Comparison of ENCODE assay signal across 15 cellular contexts in the genomic region with DNA sequence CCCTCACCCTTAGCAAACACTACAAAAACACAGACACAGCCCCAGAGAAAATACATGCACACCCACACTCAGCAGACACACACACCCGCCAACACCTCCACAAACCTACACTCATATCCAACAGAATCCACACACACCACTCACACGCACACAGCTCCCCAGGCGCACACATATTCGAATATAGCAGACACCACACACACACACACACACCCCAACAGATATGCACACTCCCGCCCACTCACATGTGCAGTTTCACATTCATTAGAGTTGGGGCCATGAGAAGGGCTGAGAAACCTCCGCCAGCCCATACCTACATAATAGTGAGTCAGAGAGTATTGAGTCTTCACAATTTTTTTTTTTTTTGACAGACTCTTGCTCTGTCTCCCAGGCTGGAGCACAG. TPM values are rescaled to one million over a fixed set of nuclear protein-coding genes. Genes with fewer than 3 reads are reported as not detected.
DNase-seq lines count a peak whose midpoint lies in the region; ATAC-seq, FAIRE-seq and TF ChIP-seq lines count a peak whose summit lies in the region.
"Had no signal": no experiment of that assay in that cellular context is flagged by ENCODE, and none has a peak within 500 bp of the region (broad histone marks: within the 10 kb centered on the region; RNA-seq: fewer than 3 reads in every experiment).

No MANE protein-coding gene starts in this region.

- RAD21 ChIA-PET in GM12878 (lab: Charles Lee; ENCODE audit: unreplicated experiment): no interaction called here

- no peak for FAIRE-seq in GM12878 (lab: Jason Lieb, UNC)

- TF ChIP-seq CTCF in GM12878 (IDR thresholded peaks at IDR 0.05 in 2 of 3, conservative IDR thresholded peaks at IDR 0.05 in 1 of 3; ENCODE audit: control insufficient read depth in 2 of 3, extremely low read depth in 1 of 3, insufficient read depth in 1 of 3, low read depth in 3 of 3, low read length in 3 of 3): no peak

- H3K4me2 ChIP-seq in GM12878 (ENCODE audit: control insufficient read depth, insufficient read depth): no peak overlapping the region

- peak; percentile 25 for DNase-seq in activated CD4-positive, CD25-positive, alpha-beta regulatory T cell treated with anti-CD3 and anti-CD28 coated beads, Interleukin-2, amount 50 U/mL, for 16 hours (ENCODE audit: low read depth, low spot score)
- DNase-seq in activated CD4-positive, CD25-positive, alpha-beta regulatory T cell treated with anti-CD3 and anti-CD28 coated beads, Interleukin-2, amount 50 U/mL, for 72 hours: no peak
- DNase-seq in GM12878 (ENCODE audit: low read depth, low spot score): no peak
- DNase-seq in stimulated activated CD4-positive, alpha-beta T cell treated with anti-CD3 and anti-CD28 coated beads, Interleukin-4, amount 100 ng/mL, for 48 hours (ENCODE audit: low read depth in 2 of 2): peak; percentile 44 to 55
- no peak for DNase-seq in DMS153 (lab: John Stamatoyannopoulos, UW)
- no peak for DNase-seq in NK-92 (lab: John Stamatoyannopoulos, UW; ENCODE audit: unreplicated experiment)
- DNase-seq: DND-41, NCI-H446 treated with DMSO at 0.1 percent for 48 hours, SIG-M5 had no signal

- H3K79me2 ChIP-seq in GM12878 (ENCODE audit: control insufficient read depth, insufficient read depth, low read length): no peaks in the 10 kb centered on the region

- TF ChIP-seq POLR2A in GM12878 (IDR thresholded peaks at IDR 0.05; ENCODE audit: low read depth, low read length): no peak

- no peaks in the 10 kb centered on the region for H4K20me1 ChIP-seq in GM12878 (ENCODE audit: control insufficient read depth, insufficient read depth)

- peak; percentile 46 for ATAC-seq in HG03565 (IDR thresholded peaks at IDR 0.05; ENCODE audit: unreplicated experiment)
- ATAC-seq in GM12878: peak; percentile 23
- ATAC-seq in GM21447 (IDR thresholded peaks at IDR 0.05; ENCODE audit: unreplicated experiment): no peak

- SMC1A ChIA-PET in GM12878 (lab: Charles Lee; ENCODE audit: uncharacterized antibody, unreplicated experiment): no interaction called here

- H3K4me1 ChIP-seq in GM12878 (ENCODE audit: control insufficient read depth, insufficient read depth, low read length): peaks cover 13% of the 10 kb centered on the region; the same call in 1 of the 2 replicates

- no peak overlapping the region for H3K4me3 ChIP-seq in GM12878

- no peak for TF ChIP-seq EP300 in GM12878 (IDR thresholded peaks at IDR 0.05; ENCODE audit: borderline replicate concordance in 1 of 2, control insufficient read depth in 1 of 2, low read depth in 2 of 2, low read length in 2 of 2)

- in situ Hi-C loops in GM12878 (cut with MboI): no loop called here

- H2AFZ ChIP-seq in GM12878 (ENCODE audit: control insufficient read depth, low read depth, low read length): no peak overlapping the region

- BruUV-seq in GM12878 (replicated peaks; lab: Mats Ljungman, UMichigan): no TSS peak

- no peak for TF ChIP-seq RAD21 in GM12878 (IDR thresholded peaks at IDR 0.05; ENCODE audit: insufficient read depth, low read depth, low read length)

- H3K36me3 ChIP-seq in GM12878 (ENCODE audit: control insufficient read depth in 2 of 2, insufficient read depth in 2 of 2, low read length in 1 of 2): no peaks in the 10 kb centered on the region

- H3K27me3 ChIP-seq in GM12878 (replicated peaks in 1 of 2; ENCODE audit: control insufficient read depth in 2 of 2, insufficient read depth in 2 of 2, low read length in 1 of 2): peaks cover 10 to 14% of the 10 kb centered on the region in 2 experiments; a peak in 3 of 4 replicates

- no peak overlapping the region for H3K9ac ChIP-seq in GM12878 (ENCODE audit: control insufficient read depth, insufficient read depth, low read length)

- intact Hi-C loops in GM12878 (cut with micrococcal nuclease; ENCODE audit: unreplicated experiment): no loop called here

- H3K27ac ChIP-seq in GM12878 (ENCODE audit: control insufficient read depth, insufficient read depth): no peak overlapping the region
- H3K27ac ChIP-seq: 22Rv1 had no signal

- CTCF ChIA-PET in GM12878 (lab: Yijun Ruan, JAX): interaction anchor here (1.2 to 1.6 kb wide), 2 partner anchors 40 to 176 kb away, joined by 3 to 4 read pairs; no protein-coding TSS in a partner anchor

- POLR2A ChIA-PET in GM12878 (lab: Charles Lee): no interaction called here

- 8% methylated on average over 6 of the region's 6 CpGs for WGBS in GM12878 (ENCODE audit: insufficient coverage, insufficient replicate concordance, low lambda C conversion rate, missing lambda C conversion rate)

- H3K9me3 ChIP-seq in GM12878 (replicated peaks; ENCODE audit: control insufficient read depth, insufficient read depth, low read length): no peaks in the 10 kb centered on the region

TF ChIP-seq in GM12878, 131 proteins besides CTCF, POLR2A, EP300 and RAD21 (continues in another document):
- TF ChIP-seq ASH2L (IDR thresholded peaks at IDR 0.05; ENCODE audit: borderline replicate concordance, low read depth) (no peak), CEBPB (IDR thresholded peaks at IDR 0.05; ENCODE audit: borderline replicate concordance in 1 of 2, low read depth in 2 of 2, low read length in 2 of 2) (no peak), MTA2 (IDR thresholded peaks at IDR 0.05; ENCODE audit: low read depth) (peak; percentile 56; the same call in 1 of the 2 replicates), EZH2 (IDR thresholded peaks at IDR 0.05; ENCODE audit: borderline replicate concordance, control insufficient read depth, low read depth, low read length) (no peak), SRF (IDR thresholded peaks at IDR 0.05; ENCODE audit: low read depth in 2 of 2, low read length in 2 of 2) (no peak)

RNA-seq across cellular contexts. Expression of gene NOTO, which starts 29.4 kb away (rescaled TPM):
- total RNA-seq in GM12878 (2013; cell fraction: nucleolus; rRNA removed): not detected in 2 replicates
- total RNA-seq in GM12878 (2014; rRNA removed) (not detected in 2 replicates), GM12878 (2014; rRNA removed; fragmentation: Illumina TruSeq; extraction: Trizol) (not detected in 2 replicates), GM12878 (2021) (not detected in 2 replicates)
- polyA plus RNA-seq in GM12878 (2011; ENCODE audit: low read depth): not detected
- polyA plus RNA-seq in GM12878 (2011; rRNA removed) (not detected in 2 replicates), GM12878 (2014; fragmentation: Illumina TruSeq; extraction: Trizol) (not detected in 2 replicates), GM12878 (2014; fragmentation: Nextera tagmentation; extraction: Ambion mirVana) (not detected), GM12878 (2014; rRNA removed) (not detected in 2 replicates), GM12878 (2016; fragmentation: Nextera tagmentation; extraction: Ambion mirVana) (not detected)
- polyA plus RNA-seq in GM12878 (2011; cell fraction: cytosol; rRNA removed): not detected in 2 replicates
- polyA plus RNA-seq in GM12878 (2011; cell fraction: nucleus; rRNA removed): not detected in 2 replicates
- polyA plus RNA-seq in GM12878 (2012): not detected in 2 replicates
- polyA minus RNA-seq in GM12878 (2011; rRNA and poly(A)+ RNA removed): not detected in 2 replicates
- polyA minus RNA-seq in GM12878 (2011; cell fraction: cytosol; rRNA and poly(A)+ RNA removed): not detected in 2 replicates
- polyA minus RNA-seq in GM12878 (2011; cell fraction: nucleus; rRNA and poly(A)+ RNA removed): not detected in 2 replicates
- total RNA-seq: glomerular endothelial cell, LHCN-M2, subcutaneous adipose tissue had no signal

RNA-seq across cellular contexts. Expression of gene SMYD5, which starts 41.1 kb away (rescaled TPM):
- 24.2 and 30.9 TPM in 2 replicates for total RNA-seq in GM12878 (2013; cell fraction: nucleolus; rRNA removed)
- 31.4 and 31.5 TPM in 2 replicates for total RNA-seq in GM12878 (2014; rRNA removed)
- 21.1 and 21.2 TPM in 2 replicates for total RNA-seq in GM12878 (2014; rRNA removed; fragmentation: Illumina TruSeq; extraction: Trizol)
- total RNA-seq in GM12878 (2021): 30.8 and 34.4 TPM in 2 replicates
- 29.1 TPM for polyA plus RNA-seq in GM12878 (2011; ENCODE audit: low read depth)
- 23.1 and 34.7 TPM in 2 replicates for polyA plus RNA-seq in GM12878 (2011; rRNA removed)
- polyA plus RNA-seq in GM12878 (2011; cell fraction: cytosol; rRNA removed): 41.4 and 42.7 TPM in 2 replicates
- 50.6 and 54.2 TPM in 2 replicates for polyA plus RNA-seq in GM12878 (2011; cell fraction: nucleus; rRNA removed)
- 22.2 and 22.4 TPM in 2 replicates for polyA plus RNA-seq in GM12878 (2012)
- 29.9 and 35.3 TPM in 2 replicates for polyA plus RNA-seq in GM12878 (2014; fragmentation: Illumina TruSeq; extraction: Trizol)
- polyA plus RNA-seq in GM12878 (2014; fragmentation: Nextera tagmentation; extraction: Ambion mirVana): 1 to 10 TPM; 6.1 to 6.6 TPM
- polyA plus RNA-seq in GM12878 (2014; rRNA removed): 33.8 and 34.1 TPM in 2 replicates
- polyA plus RNA-seq in GM12878 (2016; fragmentation: Nextera tagmentation; extraction: Ambion mirVana): 10 to 100 TPM; 18.4 to 18.8 TPM
- 32.3 and 46.1 TPM in 2 replicates for polyA minus RNA-seq in GM12878 (2011; rRNA and poly(A)+ RNA removed)
- polyA minus RNA-seq in GM12878 (2011; cell fraction: cytosol; rRNA and poly(A)+ RNA removed): 12.1 and 13.8 TPM in 2 replicates
- 11.2 and 26.5 TPM in 2 replicates for polyA minus RNA-seq in GM12878 (2011; cell fraction: nucleus; rRNA and poly(A)+ RNA removed)

Comparison
In these comparisons a context has a peak if more than half of its experiments do, and no peak if none do; other contexts are left out.
1. DNase-seq: peak in activated CD4-positive, CD25-positive, alpha-beta regulatory T cell treated with anti-CD3 and anti-CD28 coated beads, Interleukin-2, amount 50 U/mL, for 16 hours (single experiment) and stimulated activated CD4-positive, alpha-beta T cell treated with anti-CD3 and anti-CD28 coated beads, Interleukin-4, amount 100 ng/mL, for 48 hours (2 of 2); none in activated CD4-positive, CD25-positive, alpha-beta regulatory T cell treated with anti-CD3 and anti-CD28 coated beads, Interleukin-2, amount 50 U/mL, for 72 hours (single experiment), GM12878 (single experiment), DMS153 (single experiment) and NK-92 (single experiment).